In genomic region chr6:4021133-4021861, GRCh38 we compare ENCODE assay signal across 8 cellular contexts. TPM values are rescaled to one million over a fixed set of nuclear protein-coding genes. Genes with fewer than 3 reads are reported as not detected.
A peak's percentile ranks its signal among the peaks of the same experiment; 100 is the strongest.
DNase-seq lines count a peak whose midpoint lies in the region; ATAC-seq, FAIRE-seq and TF ChIP-seq lines count a peak whose summit lies in the region.

No MANE protein-coding gene starts in this region.

- no TSS peak for BruUV-seq in HepG2 (replicated peaks; lab: Mats Ljungman, UMichigan)

- CTCF ChIA-PET in HepG2 (lab: Yijun Ruan, JAX; ENCODE audit: low intra/inter-chr PET ratio, low total read pairs): no interaction called here

- H3K36me3 ChIP-seq in HepG2 (replicated peaks in 1 of 2; ENCODE audit: control insufficient read depth in 1 of 2, insufficient read depth in 2 of 2, low read length in 2 of 2): peaks cover 0 to 6% of the 10 kb centered on the region in 2 experiments; a peak in 3 of 5 replicates

- ATAC-seq in GM19372 (IDR thresholded peaks at IDR 0.05; ENCODE audit: low read depth, unreplicated experiment): peak; percentile 49
- peak; percentile 31 for ATAC-seq in HG03558 (IDR thresholded peaks at IDR 0.05; ENCODE audit: extremely low read depth, unreplicated experiment)
- peak; percentile 86 for ATAC-seq in HepG2

- peak overlapping the region; percentile 99 for H3K9ac ChIP-seq in HepG2 (ENCODE audit: insufficient read depth, low read depth, low read length)

- DNase-seq in CD1c-positive myeloid dendritic cell (ENCODE audit: extremely low spot score): peak; percentile 98
- peak; percentile 99 for DNase-seq in NCI-H748 (lab: John Stamatoyannopoulos, UW; ENCODE audit: unreplicated experiment)
- DNase-seq in activated CD4-positive, alpha-beta T cell treated with anti-CD3 and anti-CD28 coated beads, Interleukin-2, amount 50 U/mL, for 48 hours: peak; percentile 91 to 94
- peak; percentile 92 to 98 for DNase-seq in dermis microvascular lymphatic vessel endothelial cell (ENCODE audit: low read depth in 2 of 2)
- DNase-seq in HepG2 (ENCODE audit: low spot score): peak; percentile 98
- peak; percentile 75 to 84 for DNase-seq in stimulated activated CD4-positive, alpha-beta T cell treated with anti-CD3 and anti-CD28 coated beads, Interleukin-2, amount 100 ng/mL, for 48 hours

- H3K27me3 ChIP-seq in HepG2 (ENCODE audit: control insufficient read depth in 1 of 2, insufficient read depth in 2 of 2, low read length in 2 of 2): no peaks in the 10 kb centered on the region; a peak in 1 of 5 replicates

- TF ChIP-seq EP300 in HepG2 (IDR thresholded peaks at IDR 0.05; ENCODE audit: low read depth in 2 of 2, low read length in 2 of 2) (no peak; a peak in 3 of 4 replicates), HepG2 (CRISPR knock-in tag; IDR thresholded peaks at IDR 0.05; ENCODE audit: borderline replicate concordance) (no peak; the same call in 1 of the 2 replicates)

- intact Hi-C loops in HepG2 (cut with micrococcal nuclease; ENCODE audit: unreplicated experiment): loop anchor here (2.0 kb wide), 1 partner anchor 114 kb away; the partner anchor contains the start of gene ECI2

- peak overlapping the region; percentile 86 for H3K4me2 ChIP-seq in HepG2 (ENCODE audit: low read depth, low read length)

- POLR2A ChIA-PET in HepG2 (lab: Yijun Ruan, JAX): interaction anchor here (0.6 to 2.7 kb wide), 46 partner anchors 8 to 1031 kb away, joined by 3 to 37 read pairs (median 4); partner anchors contain the start of genes BPHL, ECI2, NQO2 and RIPK1

- H3K4me3 ChIP-seq in HepG2 (replicated peaks in 1 of 3; ENCODE audit: insufficient read depth in 1 of 3, low read depth in 2 of 3, low read length in 3 of 3): peak overlapping the region; percentile 92 to 100 (median 98)

- TF ChIP-seq RAD21 in HepG2 (CRISPR knock-in tag; IDR thresholded peaks at IDR 0.05): 0 out of 2 replicates have a peak, but pooled peaks have one; percentile 48

- in situ Hi-C loops in HepG2 (cut with HindIII; ENCODE audit: extremely low pct_ligation_motif_present, low pct_unique_long_range_greater_than_20kb): no loop called here

- 1% methylated on average over 39 of the region's 65 CpGs for WGBS in HepG2 (ENCODE audit: low lambda C conversion rate)

- H3K9me3 ChIP-seq in HepG2 (ENCODE audit: low read length): no peaks in the 10 kb centered on the region

- peak; percentile 48 for TF ChIP-seq CTCF in HepG2 (CRISPR knock-in tag; IDR thresholded peaks at IDR 0.05)

- FAIRE-seq in HepG2 (lab: Jason Lieb, UNC): peak; percentile 84

- peaks cover 43% of the 10 kb centered on the region for H4K20me1 ChIP-seq in HepG2 (ENCODE audit: insufficient read depth, low read length)

- H3K27ac ChIP-seq in HepG2 (ENCODE audit: extremely low read length, insufficient read depth, low read length): peak overlapping the region; percentile 97

- peaks cover 53% of the 10 kb centered on the region for H3K4me1 ChIP-seq in HepG2 (ENCODE audit: insufficient read depth, low read length)

- peak overlapping the region; percentile 31 for H2AFZ ChIP-seq in HepG2 (ENCODE audit: low read length)

- TF ChIP-seq POLR2A in HepG2 (IDR thresholded peaks at IDR 0.05; ENCODE audit: insufficient read depth in 1 of 2, low read depth in 2 of 2, low read length in 2 of 2): peak; percentile 85 to 88

- H3K79me2 ChIP-seq in HepG2 (ENCODE audit: insufficient read depth, low read length): peaks cover 66% of the 10 kb centered on the region

TF ChIP-seq in HepG2, 621 proteins besides CTCF, POLR2A, EP300 and RAD21 (continues in another document):
- peak; percentile 53; the same call in 1 of the 2 replicates for TF ChIP-seq HCFC1 (IDR thresholded peaks at IDR 0.05; ENCODE audit: low read depth, low read length)
- 0 out of 2 replicates have a peak, but pooled peaks have one; percentile 32 for TF ChIP-seq E2F2 (CRISPR knock-in tag; IDR thresholded peaks at IDR 0.05; ENCODE audit: borderline replicate concordance)
- TF ChIP-seq ZNF670 (CRISPR knock-in tag; IDR thresholded peaks at IDR 0.05; ENCODE audit: borderline replicate concordance): no peak
- TF ChIP-seq SIN3A (IDR thresholded peaks at IDR 0.05; ENCODE audit: borderline replicate concordance, low read depth, low read length): peak; percentile 90
- peak; percentile 64; the same call in 1 of the 2 replicates for TF ChIP-seq ARID3A (IDR thresholded peaks at IDR 0.05; ENCODE audit: low read depth, low read length)
- TF ChIP-seq PHF20 (CRISPR knock-in tag; IDR thresholded peaks at IDR 0.05): peak; percentile 91
- TF ChIP-seq NRL (CRISPR knock-in tag; IDR thresholded peaks at IDR 0.05; ENCODE audit: borderline replicate concordance): peak; percentile 82; the same call in 1 of the 2 replicates
- TF ChIP-seq GMEB2 (CRISPR knock-in tag; IDR thresholded peaks at IDR 0.05; ENCODE audit: low read depth): peak; percentile 96
- no peak; the same call in 1 of the 2 replicates for TF ChIP-seq ZBTB3 (CRISPR knock-in tag; IDR thresholded peaks at IDR 0.05; ENCODE audit: borderline replicate concordance, low read depth)
- TF ChIP-seq ZNF749 (CRISPR knock-in tag; IDR thresholded peaks at IDR 0.05; ENCODE audit: borderline replicate concordance): peak; percentile 93; the same call in 1 of the 2 replicates
- peak; percentile 92 for TF ChIP-seq SRY (CRISPR knock-in tag; IDR thresholded peaks at IDR 0.05)
- peak; percentile 93 for TF ChIP-seq POLR2AphosphoS5 (IDR thresholded peaks at IDR 0.05; ENCODE audit: low read depth, low read length)
- no peak for TF ChIP-seq RFX1 (IDR thresholded peaks at IDR 0.05)
- peak; percentile 40; the same call in 1 of the 2 replicates for TF ChIP-seq SOX5 (CRISPR knock-in tag; IDR thresholded peaks at IDR 0.05; ENCODE audit: borderline replicate concordance)

RNA-seq across cellular contexts. Expression of gene FAM217A, which starts 57.6 kb away (rescaled TPM):
- total RNA-seq in dermis microvascular lymphatic vessel endothelial cell (not detected in 2 replicates), HepG2 (2016; rRNA removed; fragmentation: Illumina TruSeq; extraction: Trizol) (not detected in 2 replicates)
- total RNA-seq in HepG2 (2016; cell fraction: cytosol; rRNA removed; fragmentation: Illumina TruSeq; extraction: Trizol; ENCODE audit: low read depth): not detected in 2 replicates
- total RNA-seq in HepG2 (2016; cell fraction: insoluble cytoplasmic fraction; rRNA removed; fragmentation: Illumina TruSeq; extraction: Trizol): not detected in 2 replicates
- not detected in 2 replicates for total RNA-seq in HepG2 (2016; cell fraction: membrane; rRNA removed; fragmentation: Illumina TruSeq; extraction: Trizol)
- not detected in 2 replicates for total RNA-seq in HepG2 (2016; cell fraction: nucleus; rRNA removed; fragmentation: Illumina TruSeq; extraction: Trizol)
- not detected in 2 replicates for polyA plus RNA-seq in HepG2 (2011; rRNA removed)
- polyA plus RNA-seq in HepG2 (2011; cell fraction: cytosol; rRNA removed): not detected in 2 replicates
- polyA plus RNA-seq in HepG2 (2011; cell fraction: nucleus; rRNA removed): not detected in 2 replicates
- not detected in 2 replicates for polyA plus RNA-seq in HepG2 (2012)
- not detected in 2 replicates for polyA plus RNA-seq in HepG2 (2016; cell fraction: cytosol; fragmentation: Illumina TruSeq; extraction: Trizol; ENCODE audit: low read depth)
- not detected in 2 replicates for polyA plus RNA-seq in HepG2 (2016; cell fraction: insoluble cytoplasmic fraction; fragmentation: Illumina TruSeq; extraction: Trizol; ENCODE audit: low read depth)
- polyA plus RNA-seq in HepG2 (2016; cell fraction: membrane; fragmentation: Illumina TruSeq; extraction: Trizol; ENCODE audit: low read depth): not detected in 2 replicates
- polyA plus RNA-seq in HepG2 (2016; cell fraction: nucleus; fragmentation: Illumina TruSeq; extraction: Trizol; ENCODE audit: insufficient read depth, low read depth): not detected in 2 replicates
- not detected in 2 replicates for polyA minus RNA-seq in HepG2 (2011; rRNA and poly(A)+ RNA removed; ENCODE audit: low replicate concordance)
- polyA minus RNA-seq in HepG2 (2011; cell fraction: cytosol; rRNA and poly(A)+ RNA removed): not detected in 2 replicates
- polyA minus RNA-seq in HepG2 (2011; cell fraction: nucleus; rRNA and poly(A)+ RNA removed): not detected in 2 replicates

Comparison
In these comparisons a context has a peak if more than half of its experiments do, and no peak if none do; other contexts are left out.
1. Peak in every context shown above with its lines: DNase-seq, ATAC-seq, H3K4me3 ChIP-seq and H3K27ac ChIP-seq.
2. ATAC-seq: peak in every context shown above with its lines; median percentile 86 in HepG2; 49 in GM19372; 31 in HG03558.